17 cellular contexts compared by ENCODE assay signal in the genomic region with DNA sequence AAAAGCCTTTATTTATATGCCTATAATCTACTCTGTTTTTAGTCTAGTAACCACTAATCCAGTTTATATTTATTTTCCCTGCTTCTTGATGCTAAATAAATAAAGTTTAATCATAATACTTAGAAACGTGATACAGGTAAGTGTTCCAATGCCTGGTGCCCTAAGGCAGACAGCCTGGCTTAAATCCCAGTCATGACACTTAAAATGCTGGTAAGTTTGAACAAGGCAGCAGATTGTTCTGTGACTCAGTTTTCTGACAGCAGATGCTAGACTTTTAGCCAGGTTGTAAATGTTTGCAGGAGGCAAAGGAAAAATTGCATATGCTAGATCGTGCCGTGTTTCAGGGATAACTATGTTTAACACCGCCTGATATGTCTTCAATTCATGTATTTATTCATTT.
DNase-seq lines count a peak whose midpoint lies in the region; ATAC-seq lines count a peak whose summit lies in the region.
"Had no signal": no experiment of that assay in that cellular context is flagged by ENCODE, and none has a peak within 500 bp of the region (broad histone marks: within the 10 kb centered on the region; RNA-seq: fewer than 3 reads in every experiment).

No MANE protein-coding gene starts in this region.

- no peak for ATAC-seq in GM19463 (IDR thresholded peaks at IDR 0.05; ENCODE audit: unreplicated experiment)
- ATAC-seq: activated CD8-positive, alpha-beta T cell treated with anti-CD3 and anti-CD28 coated beads for 36 hours; stimulated activated naive CD8-positive, alpha-beta T cell treated with anti-CD3 and anti-CD28 coated beads, Interleukin-15, Interleukin-2, amounts not matched to agents 100 U/mL and 50 U/mL, for 24 hours had no signal

- DNase-seq in NCI-H146 (lab: John Stamatoyannopoulos, UW) (peak; percentile 2), NCI-H146 treated with DMSO at 0.1 percent for 48 hours (lab: John Stamatoyannopoulos, UW; ENCODE audit: unreplicated experiment) (no peak), NCI-H1092 treated with DMSO at 0.1 percent for 48 hours (lab: John Stamatoyannopoulos, UW) (peak; percentile 44), NCI-H774 (lab: John Stamatoyannopoulos, UW) (peak; percentile 41), pons (ENCODE audit: low spot score) (peak; percentile 4), NCI-H82 treated with DMSO at 0.1 percent for 48 hours (lab: John Stamatoyannopoulos, UW; ENCODE audit: unreplicated experiment) (no peak)
- no peak for DNase-seq in stimulated activated CD4-positive, alpha-beta T cell treated with anti-CD3 and anti-CD28 coated beads, Interleukin-4, amount 100 ng/mL, for 24 hours
- DNase-seq: activated CD4-positive, CD25-positive, alpha-beta regulatory T cell; activated CD8-positive, alpha-beta T cell treated with anti-CD3 and anti-CD28 coated beads for 36 hours; activated naive CD4-positive, alpha-beta T cell treated with Interleukin-2 at 50 U/mL for 16 hours; activated T-cell treated with anti-CD3 and anti-CD28 coated beads, Interleukin-2, amount 50 U/mL, for 1 hour; caudate nucleus; foreskin fibroblast; small intestine; stimulated activated naive CD8-positive, alpha-beta T cell treated with anti-CD3 and anti-CD28 coated beads, Interleukin-15, Interleukin-2, amounts not matched to agents 100 U/mL and 50 U/mL, for 24 hours; transverse colon had no signal

Comparison
In these comparisons a context has a peak if more than half of its experiments do, and no peak if none do; other contexts are left out.
1. DNase-seq: peak in NCI-H146 (single experiment), NCI-H1092 treated with DMSO at 0.1 percent for 48 hours (single experiment), NCI-H774 (single experiment) and pons (single experiment); none in NCI-H146 treated with DMSO at 0.1 percent for 48 hours (single experiment), stimulated activated CD4-positive, alpha-beta T cell treated with anti-CD3 and anti-CD28 coated beads, Interleukin-4, amount 100 ng/mL, for 24 hours (single experiment) and NCI-H82 treated with DMSO at 0.1 percent for 48 hours (single experiment).